8 cellular contexts compared by ENCODE assay signal in the genomic region with DNA sequence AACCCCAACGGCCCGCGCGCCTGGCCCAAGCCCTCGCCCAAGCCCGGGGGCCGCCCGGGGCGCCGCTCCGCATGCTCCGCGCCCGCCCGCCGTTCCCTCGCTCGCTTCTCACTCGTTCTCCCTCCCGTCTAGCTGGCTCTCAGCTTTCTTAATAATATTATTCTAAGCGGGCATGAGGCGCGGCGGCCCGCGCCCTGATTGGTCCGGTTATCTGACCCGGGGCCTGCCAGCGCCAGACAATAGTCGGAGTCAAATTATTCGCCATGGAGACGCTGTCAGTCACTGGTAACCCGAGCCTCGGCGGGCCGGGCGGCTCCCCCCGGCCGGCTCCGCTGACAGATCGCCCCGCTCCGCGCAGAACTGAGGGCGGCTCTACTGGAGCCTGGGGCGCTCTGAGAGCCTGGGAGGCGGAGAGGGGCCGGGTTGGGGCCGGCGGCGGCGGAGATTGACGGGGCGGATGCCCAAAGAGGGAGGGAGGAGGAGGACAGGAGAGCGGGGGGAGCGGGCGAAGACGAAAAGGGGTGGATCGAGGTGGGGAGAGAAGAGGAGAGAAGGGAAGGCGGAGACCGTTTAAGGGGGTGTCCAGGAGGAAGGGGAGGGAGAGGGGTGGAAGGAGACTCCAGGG. TPM values are rescaled to one million over a fixed set of nuclear protein-coding genes. Genes with fewer than 3 reads are reported as not detected.
DNase-seq lines count a peak whose midpoint lies in the region; ATAC-seq and TF ChIP-seq lines count a peak whose summit lies in the region.

A gene (minus strand): TSS at position 150 of the 625 bp plus-strand sequence. CDS start 342 bp downstream, outside the sequence.

- H3K27ac ChIP-seq in ascending aorta = peak within 1 kb of the TSS; percentile 91 to 96
- peak within 1 kb of the TSS; percentile 89 for H3K27ac ChIP-seq in left ventricle myocardium inferior (replicated peaks)

- intact Hi-C loops in ascending aorta (cut with DNase I) = loop anchor here (1.0 to 5.0 kb wide), 3 partner anchors 164 to 842 kb away; a partner anchor contains a TSS
- intact Hi-C loops in left ventricle myocardium inferior (cut with micrococcal nuclease) = no loop called here

- in situ Hi-C loops in ACHN (cut with HindIII; ENCODE audit: low pct_ligation_motif_present, low pct_unique_long_range_greater_than_20kb, low sequenced_read_pairs) = no loop called here

- peak within 1 kb of the TSS; percentile 66 to 75 for H3K4me3 ChIP-seq in ascending aorta
- H3K4me3 ChIP-seq in left ventricle myocardium inferior = peak within 1 kb of the TSS; percentile 68

- H3K27me3 ChIP-seq in ascending aorta (no peaks in the 10 kb centered on the region), left ventricle myocardium inferior (ENCODE audit: low read depth) (peaks cover 100% of the 10 kb centered on the region)

- no peaks in the 10 kb centered on the region for H3K9me3 ChIP-seq in ascending aorta
- no peaks in the 10 kb centered on the region for H3K9me3 ChIP-seq in left ventricle myocardium inferior (replicated peaks)

- DNase-seq in ACHN (peak; percentile 97), NCI-H2196 (lab: John Stamatoyannopoulos, UW; ENCODE audit: unreplicated experiment) (peak; percentile 98), ascending aorta (ENCODE audit: low spot score in 2 of 2) (peak; percentile 87 to 97), left ventricle myocardium inferior (peak; percentile 90), pons (ENCODE audit: low spot score) (peak; percentile 15), middle frontal gyrus (ENCODE audit: extremely low spot score, low spot score) (no peak)

- TF ChIP-seq CTCF in ascending aorta (IDR thresholded peaks at IDR 0.05) (no peak), left ventricle myocardium inferior (IDR thresholded peaks at IDR 0.05; ENCODE audit: borderline replicate concordance) (no peak)

- H3K36me3 ChIP-seq in ascending aorta (peaks cover 0 to 8% of the 10 kb centered on the region in 2 donors), left ventricle myocardium inferior (no peaks in the 10 kb centered on the region)

- H3K4me1 ChIP-seq in ascending aorta = peaks cover 14 to 30% of the 10 kb centered on the region in 2 donors
- H3K4me1 ChIP-seq in left ventricle myocardium inferior = peaks cover 87% of the 10 kb centered on the region

- peak; percentile 52 for ATAC-seq in GM19468 (IDR thresholded peaks at IDR 0.05; ENCODE audit: extremely low read depth, unreplicated experiment)
- no peak for ATAC-seq in GM18511 (IDR thresholded peaks at IDR 0.05; ENCODE audit: unreplicated experiment)

RNA-seq across cellular contexts. Expression of the gene that starts here (rescaled TPM):
- total RNA-seq in ascending aorta (22.2 TPM), left ventricle myocardium inferior (0.91 TPM)

Comparison
In these comparisons a context has a peak if more than half of its experiments do, and no peak if none do; other contexts are left out.
1. RNA of the gene that starts here (total RNA-seq): 22.2 TPM in ascending aorta (single experiment); 0.91 TPM in left ventricle myocardium inferior (single experiment); every median in the first group is over 10 times any median in the second.
2. Peak in DNase-seq, H3K4me3 ChIP-seq and H3K27ac ChIP-seq in left ventricle myocardium inferior; RNA of the gene not detected or under 1 TPM.